14 cellular contexts compared by ENCODE assay signal in genomic region chr1:94532077-94532476, GRCh38. TPM values are rescaled to one million over a fixed set of nuclear protein-coding genes. Genes with fewer than 3 reads are reported as not detected.
DNase-seq lines count a peak whose midpoint lies in the region; ATAC-seq and TF ChIP-seq lines count a peak whose summit lies in the region.
"Had no signal": no experiment of that assay in that cellular context is flagged by ENCODE, and none has a peak within 500 bp of the region (broad histone marks: within the 10 kb centered on the region; RNA-seq: fewer than 3 reads in every experiment).

No MANE protein-coding gene starts in this region.

- no peak for TF ChIP-seq EP300 in stomach (IDR thresholded peaks at IDR 0.05)

- H3K27ac Mint-ChIP-seq in CD8-positive, alpha-beta T cell: peak overlapping the region; percentile 20
- peak overlapping the region in 3 of 5 experiments; percentile 69 to 79 (median 70) for H3K27ac Mint-ChIP-seq in brain
- no peak overlapping the region for H3K27ac Mint-ChIP-seq in immature natural killer cell

- no peak for TF ChIP-seq POLR2A in stomach (IDR thresholded peaks at IDR 0.05)

- no peaks in the 10 kb centered on the region for H3K4me1 Mint-ChIP-seq in CD8-positive, alpha-beta T cell (ENCODE audit: low read depth)
- H3K4me1 Mint-ChIP-seq in brain (peaks cover 37% of the 10 kb centered on the region), immature natural killer cell (no peaks in the 10 kb centered on the region)
- H3K4me1 Mint-ChIP-seq: CD8-positive, alpha-beta memory T cell had no signal

- TF ChIP-seq RAD21 in liver (IDR thresholded peaks at IDR 0.05): peak; percentile 31 to 41

- POLR2A ChIA-PET in CD8-positive, alpha-beta T cell (lab: Charles Lee): no interaction called here

- intact Hi-C loops in CD8-positive, alpha-beta T cell (cut with DNase I, micrococcal nuclease): no loop called here
- intact Hi-C loops in left ventricle myocardium superior (cut with micrococcal nuclease): loop anchor here (10.0 kb wide), 1 partner anchor 133 kb away; no protein-coding TSS in a partner anchor
- intact Hi-C loops in stomach (cut with DNase I; ENCODE audit: low total_unique reads): loop anchor here (10.0 kb wide), 1 partner anchor 63 kb away; no protein-coding TSS in a partner anchor

- H3K36me3 Mint-ChIP-seq in CD8-positive, alpha-beta T cell: no peaks in the 10 kb centered on the region
- H3K36me3 Mint-ChIP-seq in brain (peaks cover 48% of the 10 kb centered on the region), immature natural killer cell (no peaks in the 10 kb centered on the region)
- H3K36me3 Mint-ChIP-seq: CD8-positive, alpha-beta memory T cell had no signal

- H3K36me3 ChIP-seq in CD8-positive, alpha-beta T cell (ENCODE audit: insufficient read depth, low read length): no peaks in the 10 kb centered on the region
- no peaks in the 10 kb centered on the region for H3K36me3 ChIP-seq in liver (ENCODE audit: control insufficient read depth in 4 of 4, insufficient read depth in 3 of 4, low read depth in 1 of 4, low read length in 3 of 4)
- peaks cover 20 to 80% (median 69%) of the 10 kb centered on the region in 4 donors for H3K36me3 ChIP-seq in stomach

- no peak overlapping the region for H3K4me3 Mint-ChIP-seq in CD8-positive, alpha-beta T cell
- H3K4me3 Mint-ChIP-seq in brain (no peak overlapping the region), immature natural killer cell (no peak overlapping the region)
- H3K4me3 Mint-ChIP-seq: CD8-positive, alpha-beta memory T cell had no signal

- H3K27me3 Mint-ChIP-seq in CD8-positive, alpha-beta T cell (ENCODE audit: low read depth): peaks cover 2% of the 10 kb centered on the region
- H3K27me3 Mint-ChIP-seq in brain (no peaks in the 10 kb centered on the region), immature natural killer cell (ENCODE audit: low read depth in 3 of 3) (peaks cover 0 to 4% (median 4%) of the 10 kb centered on the region in 3 donors)

- H3K9ac ChIP-seq in liver (ENCODE audit: low read depth in 1 of 2, low read length in 2 of 2): no peak overlapping the region

- H3K4me1 ChIP-seq in CD8-positive, alpha-beta T cell (ENCODE audit: insufficient read depth, low read length): no peaks in the 10 kb centered on the region
- H3K4me1 ChIP-seq in liver (ENCODE audit: control insufficient read depth in 4 of 4, insufficient read depth in 4 of 4, low read length in 3 of 4): no peaks in the 10 kb centered on the region
- peaks cover 0 to 36% (median 12%) of the 10 kb centered on the region in 4 donors for H3K4me1 ChIP-seq in stomach

- no peak overlapping the region for H3K4me3 ChIP-seq in CD8-positive, alpha-beta T cell (ENCODE audit: low read depth, low read length)
- H3K4me3 ChIP-seq in liver (ENCODE audit: low read depth in 1 of 3, low read length in 3 of 3): no peak overlapping the region
- H3K4me3 ChIP-seq in stomach: no peak overlapping the region

- no peaks in the 10 kb centered on the region for H3K9me3 ChIP-seq in CD8-positive, alpha-beta T cell (ENCODE audit: low read length)
- H3K9me3 ChIP-seq in liver (ENCODE audit: control insufficient read depth in 4 of 4, low read length in 3 of 4) (no peaks in the 10 kb centered on the region), stomach (no peaks in the 10 kb centered on the region)

- no peak for ATAC-seq in CD8-positive, alpha-beta T cell
- ATAC-seq in left ventricle myocardium superior: no peak

- no peaks in the 10 kb centered on the region for H3K9me3 Mint-ChIP-seq in CD8-positive, alpha-beta T cell
- no peaks in the 10 kb centered on the region for H3K9me3 Mint-ChIP-seq in brain
- H3K9me3 Mint-ChIP-seq in immature natural killer cell: no peaks in the 10 kb centered on the region
- H3K9me3 Mint-ChIP-seq: CD8-positive, alpha-beta memory T cell had no signal

- TF ChIP-seq CTCF in CD8-positive, alpha-beta T cell (IDR thresholded peaks at IDR 0.05): no peak
- TF ChIP-seq CTCF in brain (conservative IDR thresholded peaks at IDR 0.05) (no peak), liver (IDR thresholded peaks at IDR 0.05; ENCODE audit: low read depth, low read length, missing input control) (no peak), stomach (IDR thresholded peaks at IDR 0.05) (no peak)

- WGBS in liver: 83% methylated on average over 3 of the region's 3 CpGs
- WGBS in stomach, 5 donors: 69 to 71% (median 70%) methylated on average over 3 of the region's 3 CpGs

- H3K27ac ChIP-seq in CD8-positive, alpha-beta T cell (ENCODE audit: low read depth, low read length): no peak overlapping the region
- H3K27ac ChIP-seq in liver (ENCODE audit: low read depth in 1 of 2, low read length in 2 of 2): no peak overlapping the region
- peak overlapping the region in 2 of 5 donors; percentile 4 to 7 for H3K27ac ChIP-seq in stomach

- no peak for DNase-seq in CD8-positive, alpha-beta T cell
- peak; percentile 65 for DNase-seq in M059J (ENCODE audit: low read depth)
- DNase-seq in immature natural killer cell: no peak
- DNase-seq in HUDEP-2 (lab: John Stamatoyannopoulos, UW; ENCODE audit: unreplicated experiment in 76 of 76): no peak
- no peak for DNase-seq in left ventricle myocardium superior
- DNase-seq in stomach: no peak
- DNase-seq: activated T-cell treated with anti-CD3 and anti-CD28 coated beads, Interleukin-2, amount 50 U/mL, for 1 hour; CD8-positive, alpha-beta memory T cell; hippocampal formation; MM.1S; NCI-H446 treated with DMSO at 0.1 percent for 48 hours; SIG-M5 had no signal

- CTCF ChIA-PET in CD8-positive, alpha-beta T cell (lab: Charles Lee): no interaction called here

- H3K27me3 ChIP-seq in CD8-positive, alpha-beta T cell (ENCODE audit: insufficient read depth, low read length): no peaks in the 10 kb centered on the region
- H3K27me3 ChIP-seq in liver (ENCODE audit: control insufficient read depth in 4 of 4, insufficient read depth in 4 of 4, low read length in 3 of 4) (no peaks in the 10 kb centered on the region), stomach (no peaks in the 10 kb centered on the region)

TF ChIP-seq in liver, 16 proteins besides CTCF, POLR2A, EP300 and RAD21 (continues in another document):
- TF ChIP-seq JUND (IDR thresholded peaks at IDR 0.05) (no peak), HNF4G (IDR thresholded peaks at IDR 0.05) (no peak), NR2F2 (IDR thresholded peaks at IDR 0.05) (no peak), ZBTB33 (IDR thresholded peaks at IDR 0.05) (no peak), RXRA (IDR thresholded peaks at IDR 0.05) (no peak), HNF4A (conservative IDR thresholded peaks at IDR 0.05) (no peak), YY1 (IDR thresholded peaks at IDR 0.05) (no peak), MAX (IDR thresholded peaks at IDR 0.05) (no peak), EGR1 (IDR thresholded peaks at IDR 0.05; ENCODE audit: low read depth in 2 of 2) (no peak), TAF1 (conservative IDR thresholded peaks at IDR 0.05) (no peak), REST (IDR thresholded peaks at IDR 0.05) (no peak)

RNA-seq across cellular contexts. Expression of gene F3, which starts 9.5 kb away (rescaled TPM):
- not detected for total RNA-seq in CD8-positive, alpha-beta T cell
- total RNA-seq in M059J (2014; rRNA removed; shearing (Covaris generic)): 76.5 and 131 TPM in 2 replicates
- polyA plus RNA-seq in brain (ENCODE audit: insufficient read depth, low read depth, low replicate concordance): 13.9 TPM
- 1 to 10 TPM; 1.0 to 2.7 TPM for total RNA-seq in liver
- polyA plus RNA-seq in liver: 1 to 10 TPM; 1.1 to 1.6 TPM
- not detected for polyA plus RNA-seq in immature natural killer cell
- 50.2 TPM for total RNA-seq in left ventricle myocardium superior
- total RNA-seq in stomach: 100 to 1,000 TPM in 3 of 5 donors, 10 to 100 TPM in 2; 36.6 to 206 (median 108) TPM
- polyA plus RNA-seq in stomach: 10 to 100 TPM; 40.7 to 67.2 (median 43.8) TPM
- polyA plus RNA-seq: CD8-positive, alpha-beta memory T cell had no signal

Comparison
In these comparisons a context has a peak if more than half of its experiments do, and no peak if none do; other contexts are left out.
1. H3K27ac Mint-ChIP-seq: peak in CD8-positive, alpha-beta T cell (single experiment) and brain (3 of 5); none in immature natural killer cell (0 of 6).
2. RNA of gene F3, which starts 9.5 kb away (total RNA-seq): 76.5 to 131 TPM in M059J, 36.6 to 206 TPM in stomach and 50.2 TPM in left ventricle myocardium superior (single experiment); 1.0 to 2.7 TPM in liver and not detected in CD8-positive, alpha-beta T cell; every median in the first group is over 10 times any median in the second.
3. intact Hi-C loops: an anchor here in left ventricle myocardium superior (10.0 kb wide) and stomach (10.0 kb wide); none called in CD8-positive, alpha-beta T cell.